36 cellular contexts compared by ENCODE assay signal in genomic region chr10:53253221-53253620, GRCh38.
"Had no signal": no experiment of that assay in that cellular context is flagged by ENCODE, and none has a peak within 500 bp of the region (broad histone marks: within the 10 kb centered on the region; RNA-seq: fewer than 3 reads in every experiment).

No MANE protein-coding gene starts in this region.

- H3K9me3 ChIP-seq: adrenal gland, body of pancreas had no signal

- H3K27ac ChIP-seq: adrenal gland, body of pancreas, brain microvascular endothelial cell, breast epithelium, VCaP had no signal

- H3K4me3 Mint-ChIP-seq: activated CD4-positive, alpha-beta memory T cell treated with anti-CD3 and anti-CD28 coated beads, Interleukin-2, amount 10 ng/mL, durations not matched to agents 7 days and 5 days; activated CD4-positive, alpha-beta T cell treated with anti-CD3 and anti-CD28 coated beads for 36 hours; activated CD4-positive, alpha-beta T cell treated with anti-CD3 and anti-CD28 coated beads, Interleukin-2, amount 10 ng/mL, durations not matched to agents 7 days and 5 days; activated CD8-positive, alpha-beta memory T cell treated with anti-CD3 and anti-CD28 coated beads, Interleukin-2, amount 10 ng/mL, durations not matched to agents 7 days and 5 days; activated CD8-positive, alpha-beta T cell treated with anti-CD3 and anti-CD28 coated beads, Interleukin-2, amount 10 ng/mL, durations not matched to agents 7 days and 5 days; activated naive CD4-positive, alpha-beta T cell treated with anti-CD3 and anti-CD28 coated beads for 36 hours; activated naive CD8-positive, alpha-beta T cell treated with anti-CD3 and anti-CD28 coated beads for 36 hours; activated T-cell treated with anti-CD3 and anti-CD28 coated beads, Interleukin-2, amount 50 U/mL, for 24 hours; T-helper 1 cell treated with Interleukin-12 subunit alpha and Interleukin-12 subunit beta and Interleukin-4 antibody, amounts not matched to agents 30 μg/mL and 1 μg/mL, for 36 hours; T-helper 2 cell treated with Interferon-gamma antibody and Interleukin-4, amounts not matched to agents 5 μg/mL and 100 μg/mL, for 36 hours had no signal

- H3K36me3 ChIP-seq: adrenal gland, brain microvascular endothelial cell, breast epithelium had no signal

- H3K36me3 Mint-ChIP-seq: activated CD8-positive, alpha-beta memory T cell treated with anti-CD3 and anti-CD28 coated beads, Interleukin-2, amount 10 ng/mL, durations not matched to agents 7 days and 5 days; activated naive CD8-positive, alpha-beta T cell treated with anti-CD3 and anti-CD28 coated beads for 36 hours had no signal

- ATAC-seq: activated CD4-positive, alpha-beta T cell treated with anti-CD3 and anti-CD28 coated beads for 36 hours; activated CD4-positive, CD25-positive, alpha-beta regulatory T cell treated with anti-CD3 and anti-CD28 coated beads, Interleukin-2, amount 50 U/mL, for 24 hours; activated CD8-positive, alpha-beta memory T cell treated with anti-CD3 and anti-CD28 coated beads, Interleukin-2, amount 10 ng/mL, durations not matched to agents 7 days and 5 days; activated CD8-positive, alpha-beta T cell treated with anti-CD3 and anti-CD28 coated beads, Interleukin-2, amount 10 ng/mL, durations not matched to agents 7 days and 5 days; activated naive CD4-positive, alpha-beta T cell treated with anti-CD3 and anti-CD28 coated beads, Interleukin-2, amount 50 U/mL, for 72 hours; body of pancreas had no signal

- H3K4me3 ChIP-seq: adrenal gland, body of pancreas, breast epithelium had no signal

- H3K4me1 ChIP-seq: adrenal gland, body of pancreas, breast epithelium had no signal

- H3K27me3 ChIP-seq: adrenal gland, body of pancreas, brain microvascular endothelial cell, breast epithelium had no signal

- H3K27me3 Mint-ChIP-seq: activated CD4-positive, alpha-beta memory T cell treated with anti-CD3 and anti-CD28 coated beads, Interleukin-2, amount 10 ng/mL, durations not matched to agents 7 days and 5 days; activated CD4-positive, alpha-beta T cell treated with anti-CD3 and anti-CD28 coated beads for 36 hours; activated CD4-positive, alpha-beta T cell treated with anti-CD3 and anti-CD28 coated beads, Interleukin-2, amount 10 ng/mL, durations not matched to agents 7 days and 5 days; activated CD8-positive, alpha-beta memory T cell treated with anti-CD3 and anti-CD28 coated beads, Interleukin-2, amount 10 ng/mL, durations not matched to agents 7 days and 5 days; activated naive CD8-positive, alpha-beta T cell treated with anti-CD3 and anti-CD28 coated beads for 36 hours; activated T-cell treated with anti-CD3 and anti-CD28 coated beads, Interleukin-2, amount 50 U/mL, for 24 hours had no signal

- FAIRE-seq: astrocyte, TTC549 had no signal

- H3K4me1 Mint-ChIP-seq: activated CD4-positive, alpha-beta memory T cell treated with anti-CD3 and anti-CD28 coated beads, Interleukin-2, amount 10 ng/mL, durations not matched to agents 7 days and 5 days; activated CD4-positive, alpha-beta T cell treated with anti-CD3 and anti-CD28 coated beads for 36 hours; activated CD4-positive, alpha-beta T cell treated with anti-CD3 and anti-CD28 coated beads, Interleukin-2, amount 10 ng/mL, durations not matched to agents 7 days and 5 days; activated CD8-positive, alpha-beta memory T cell treated with anti-CD3 and anti-CD28 coated beads, Interleukin-2, amount 10 ng/mL, durations not matched to agents 7 days and 5 days; activated naive CD8-positive, alpha-beta T cell treated with anti-CD3 and anti-CD28 coated beads for 36 hours had no signal

- H3K27ac Mint-ChIP-seq: activated CD4-positive, alpha-beta memory T cell treated with anti-CD3 and anti-CD28 coated beads, Interleukin-2, amount 10 ng/mL, durations not matched to agents 7 days and 5 days; activated CD4-positive, alpha-beta T cell treated with anti-CD3 and anti-CD28 coated beads for 36 hours; activated CD4-positive, alpha-beta T cell treated with anti-CD3 and anti-CD28 coated beads, Interleukin-2, amount 10 ng/mL, durations not matched to agents 7 days and 5 days; activated CD8-positive, alpha-beta memory T cell treated with anti-CD3 and anti-CD28 coated beads, Interleukin-2, amount 10 ng/mL, durations not matched to agents 7 days and 5 days; activated CD8-positive, alpha-beta T cell treated with anti-CD3 and anti-CD28 coated beads, Interleukin-2, amount 10 ng/mL, durations not matched to agents 7 days and 5 days; activated naive CD4-positive, alpha-beta T cell treated with anti-CD3 and anti-CD28 coated beads for 36 hours; activated naive CD4-positive, alpha-beta T cell treated with anti-CD3 and anti-CD28 coated beads, Interleukin-2, amount 50 U/mL, for 72 hours; activated naive CD8-positive, alpha-beta T cell treated with anti-CD3 and anti-CD28 coated beads for 36 hours; activated T-cell treated with anti-CD3 and anti-CD28 coated beads, Interleukin-2, amount 50 U/mL, for 24 hours; activated T-helper 2 cell treated with anti-CD3 and anti-CD28 coated beads, Interferon-gamma antibody, Interleukin-2, Interleukin-4, amounts not matched to agents 10 μg/mL and 5 μg/mL and 100 μg/mL, durations not matched to agents 14 hours and 24 hours and 36 hours; T-helper 1 cell treated with Interleukin-12 subunit alpha and Interleukin-12 subunit beta and Interleukin-4 antibody, amounts not matched to agents 30 μg/mL and 1 μg/mL, for 36 hours; T-helper 2 cell treated with Interferon-gamma antibody and Interleukin-4, amounts not matched to agents 5 μg/mL and 100 μg/mL, for 36 hours had no signal

- DNase-seq: activated CD4-positive, alpha-beta memory T cell treated with anti-CD3 and anti-CD28 coated beads, Interleukin-2, amount 10 ng/mL, durations not matched to agents 7 days and 5 days; activated CD4-positive, alpha-beta T cell treated with anti-CD3 and anti-CD28 coated beads for 1 hour; activated CD4-positive, alpha-beta T cell treated with anti-CD3 and anti-CD28 coated beads for 36 hours; activated CD4-positive, alpha-beta T cell treated with anti-CD3 and anti-CD28 coated beads for 48 hours; activated CD4-positive, alpha-beta T cell treated with anti-CD3 and anti-CD28 coated beads, Interleukin-2, amount 10 ng/mL, durations not matched to agents 7 days and 5 days; activated CD4-positive, alpha-beta T cell treated with anti-CD3 and anti-CD28 coated beads, Interleukin-2, amount 50 U/mL, for 48 hours; activated CD4-positive, CD25-positive, alpha-beta regulatory T cell; activated CD8-positive, alpha-beta memory T cell treated with anti-CD3 and anti-CD28 coated beads for 24 hours; activated CD8-positive, alpha-beta memory T cell treated with anti-CD3 and anti-CD28 coated beads, Interleukin-2, amount 10 ng/mL, durations not matched to agents 7 days and 5 days; activated CD8-positive, alpha-beta memory T cell treated with anti-CD3 and anti-CD28 coated beads, Interleukin-2, amount 50 U/mL, for 48 hours; activated CD8-positive, alpha-beta T cell treated with anti-CD3 and anti-CD28 coated beads, Interleukin-2, amount 10 ng/mL, durations not matched to agents 7 days and 5 days; activated effector memory CD4-positive, alpha-beta T cell treated with Interleukin-2 at 50 U/mL for 16 hours; activated gamma-delta T cell; activated naive CD4-positive, alpha-beta T cell treated with anti-CD3 and anti-CD28 coated beads for 36 hours; activated naive CD4-positive, alpha-beta T cell treated with anti-CD3 and anti-CD28 coated beads, Interleukin-2, amount 50 U/mL, for 16 hours; activated naive CD8-positive, alpha-beta T cell treated with anti-CD3 and anti-CD28 coated beads for 36 hours; activated T-cell treated with anti-CD3 and anti-CD28 coated beads, Interleukin-2, amount 50 U/mL, for 24 hours; activated T-cell treated with anti-CD3 and anti-CD28 coated beads, Interleukin-2, amount 50 U/mL, for 48 hours; adrenal gland; amniotic stem cell; aorta; body of pancreas; brain microvascular endothelial cell; central memory CD4-positive, alpha-beta T cell; T-helper 1 cell; T-helper 2 cell; T-helper 9 cell had no signal
